In the genomic region with DNA sequence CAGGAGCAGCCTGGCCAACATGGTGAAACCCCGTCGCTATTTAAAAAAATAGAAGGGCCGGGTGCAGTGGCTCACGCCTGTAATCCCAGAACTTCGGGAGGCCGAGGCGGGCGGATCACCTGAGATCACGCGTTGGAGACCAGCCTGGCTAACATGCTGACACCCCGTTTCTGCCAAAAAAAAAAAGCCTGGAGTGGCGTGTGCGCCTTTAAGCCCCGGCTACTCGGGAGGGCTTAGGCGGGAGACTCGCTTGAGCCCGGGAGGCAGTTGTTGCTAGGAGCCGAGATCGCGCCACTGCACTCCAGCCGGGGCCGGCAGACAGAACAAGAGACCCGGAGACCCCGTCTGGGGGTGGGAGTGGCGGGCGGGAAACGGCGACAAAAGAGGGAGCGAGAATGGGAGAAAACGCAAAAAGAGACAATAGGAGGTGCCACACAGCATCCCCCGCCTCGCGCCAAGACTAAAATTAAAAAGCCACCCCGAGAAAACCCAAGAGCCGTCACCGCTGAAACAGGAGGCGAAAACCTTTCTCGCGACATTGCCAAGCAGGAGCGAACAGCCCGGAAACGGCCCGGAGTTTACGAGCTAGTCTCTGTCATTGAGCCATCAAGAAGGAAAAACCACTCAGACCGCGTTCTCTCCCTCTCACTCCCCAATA, we compare ENCODE assay signal across 8 cellular contexts. TPM values are rescaled to one million over a fixed set of nuclear protein-coding genes. Genes with fewer than 3 reads are reported as not detected.
DNase-seq lines count a peak whose midpoint lies in the region; ATAC-seq and TF ChIP-seq lines count a peak whose summit lies in the region.
"Not testable (repeated sequence)": the region's sequence is repeated elsewhere in the genome, so short reads cannot be mapped to it uniquely, and the experiment has no call there.

No MANE protein-coding gene starts in this region.

- not testable (repeated sequence) for H3K9me3 ChIP-seq in esophagus squamous epithelium

- H3K27me3 Mint-ChIP-seq in activated naive CD4-positive, alpha-beta T cell treated with anti-CD3 and anti-CD28 coated beads, Interleukin-2, amount 10 ng/mL, durations not matched to agents 7 days and 5 days = not testable (repeated sequence)

- not testable (repeated sequence) for H3K36me3 ChIP-seq in esophagus squamous epithelium

- peak overlapping the region; percentile 91 for H3K27ac Mint-ChIP-seq in activated naive CD4-positive, alpha-beta T cell treated with anti-CD3 and anti-CD28 coated beads, Interleukin-2, amount 10 ng/mL, durations not matched to agents 7 days and 5 days

- H3K4me1 ChIP-seq in esophagus squamous epithelium = not testable (repeated sequence)

- DNase-seq in T follicular helper cell (ENCODE audit: low read depth) (peak; percentile 12), mesenteric fat pad (ENCODE audit: low spot score) (peak; percentile 62)
- DNase-seq in activated naive CD4-positive, alpha-beta T cell treated with anti-CD3 and anti-CD28 coated beads, Interleukin-2, amount 10 ng/mL, durations not matched to agents 7 days and 5 days = peak; percentile 76
- not testable (repeated sequence) for DNase-seq in esophagus squamous epithelium (lab: John Stamatoyannopoulos, UW)
- DNase-seq in stimulated activated CD4-positive, alpha-beta T cell treated with anti-CD3 and anti-CD28 coated beads, Interleukin-12 subunit alpha, Interleukin-12 subunit beta, amount 100 ng/mL, for 4 hours = peak; percentile 64

- not testable (repeated sequence) for TF ChIP-seq CTCF in 22Rv1 (IDR thresholded peaks at IDR 0.05); esophagus squamous epithelium (IDR thresholded peaks at IDR 0.05)

- 0 to 4% methylated on average over 5 to 11 of the region's 47 CpGs for WGBS in esophagus squamous epithelium, 2 donors

- H3K4me3 ChIP-seq in esophagus squamous epithelium = peak overlapping the region in 2 of 4 donors; percentile 47 to 57

- H3K9me3 Mint-ChIP-seq in activated naive CD4-positive, alpha-beta T cell treated with anti-CD3 and anti-CD28 coated beads, Interleukin-2, amount 10 ng/mL, durations not matched to agents 7 days and 5 days = not testable (repeated sequence)

- not testable (repeated sequence) for H3K4me1 Mint-ChIP-seq in activated naive CD4-positive, alpha-beta T cell treated with anti-CD3 and anti-CD28 coated beads, Interleukin-2, amount 10 ng/mL, durations not matched to agents 7 days and 5 days

- peak overlapping the region; percentile 70 for H3K4me3 Mint-ChIP-seq in activated naive CD4-positive, alpha-beta T cell treated with anti-CD3 and anti-CD28 coated beads, Interleukin-2, amount 10 ng/mL, durations not matched to agents 7 days and 5 days

- not testable (repeated sequence) for H3K27me3 ChIP-seq in esophagus squamous epithelium

- ATAC-seq in GM19455 (IDR thresholded peaks at IDR 0.05; ENCODE audit: unreplicated experiment) (peak; percentile 38), HG03432 (IDR thresholded peaks at IDR 0.05; ENCODE audit: unreplicated experiment) (peak; percentile 25)

- H3K36me3 Mint-ChIP-seq in activated naive CD4-positive, alpha-beta T cell treated with anti-CD3 and anti-CD28 coated beads, Interleukin-2, amount 10 ng/mL, durations not matched to agents 7 days and 5 days = not testable (repeated sequence)

- H3K27ac ChIP-seq in 22Rv1 (peak overlapping the region; percentile 92), esophagus squamous epithelium (peak overlapping the region in 3 of 4 donors; percentile 62 to 93 (median 79))

- intact Hi-C loops in esophagus squamous epithelium (cut with DNase I) = not testable (repeated sequence)

- CTCF ChIA-PET in activated naive CD4-positive, alpha-beta T cell treated with anti-CD3 and anti-CD28 coated beads, Interleukin-2, amount 10 ng/mL, durations not matched to agents 7 days and 5 days (lab: Charles Lee) = not testable (repeated sequence)

- TF ChIP-seq POLR2A in esophagus squamous epithelium (IDR thresholded peaks at IDR 0.05) = peak in 3 of 4 donors; percentile 42 to 100 (median 88)

RNA-seq across cellular contexts. Expression of a gene that starts 15.5 kb away (rescaled TPM):
- total RNA-seq in esophagus squamous epithelium (1 to 10 TPM in 1 of 4 donors, not detected in 3; 4.0 TPM), mesenteric fat pad (5.4 TPM)
